Comparison of ENCODE assay signal across 1 cellular context in genomic region chr5:30239331-30240022, GRCh38.
TF ChIP-seq lines count a peak whose summit lies in the region.

No MANE protein-coding gene starts in this region.

TF ChIP-seq in H1, 55 proteins besides CTCF, POLR2A, EP300 and RAD21:
- no peak for TF ChIP-seq SAP30 (IDR thresholded peaks at IDR 0.05; ENCODE audit: insufficient read depth, insufficient replicate concordance, low read length)
- TF ChIP-seq JUND (IDR thresholded peaks at IDR 0.05; ENCODE audit: low read length), result peak; percentile 44; the same call in 1 of the 2 replicates
- TF ChIP-seq TEAD4 (IDR thresholded peaks at IDR 0.05; ENCODE audit: low read depth, low read length), result 0 out of 2 replicates have a peak, but pooled peaks have one; percentile 27
